8 cellular contexts compared by ENCODE assay signal in the genomic region with DNA sequence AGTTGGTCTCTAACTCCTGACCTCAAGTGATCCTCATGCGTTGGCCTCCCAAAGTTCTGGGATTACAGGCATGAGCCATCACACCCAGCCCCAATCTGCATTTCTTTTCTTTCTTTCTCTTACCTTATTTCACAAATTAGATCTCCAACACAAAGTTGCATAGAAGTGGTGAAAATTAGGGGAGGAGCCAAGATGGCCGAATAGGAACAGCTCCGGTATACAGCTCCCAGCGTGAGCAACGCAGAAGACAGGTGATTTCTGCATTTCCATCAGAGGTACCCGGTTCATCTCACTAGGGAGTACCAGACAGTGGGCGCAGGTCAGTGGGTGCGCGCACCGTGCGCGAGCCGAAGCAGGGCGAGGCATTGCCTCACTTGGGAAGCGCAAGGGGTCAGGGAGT.
DNase-seq lines count a peak whose midpoint lies in the region; ATAC-seq and TF ChIP-seq lines count a peak whose summit lies in the region.
"Not testable (repeated sequence)": the region's sequence is repeated elsewhere in the genome, so short reads cannot be mapped to it uniquely, and the experiment has no call there.

No MANE protein-coding gene starts in this region.

- not testable (repeated sequence) for H3K27ac ChIP-seq in H9 (ENCODE audit: insufficient read length, low read depth, low read length); HUES64 (ENCODE audit: low read depth, low read length); endodermal cell (ENCODE audit: low read depth, low read length)

- not testable (repeated sequence) for H3K23me2 ChIP-seq in H9 (ENCODE audit: insufficient read length, low read depth, low read length, poor library complexity, severe bottlenecking)

- not testable (repeated sequence) for H3K79me1 ChIP-seq in H9 (ENCODE audit: insufficient read depth, low read depth, low read length, poor library complexity, severe bottlenecking)

- H3K9me3 Mint-ChIP-seq in Caco-2 (ENCODE audit: unreplicated experiment); neural crest cell; type B pancreatic cell: not testable (repeated sequence)
- H3K9me3 Mint-ChIP-seq in H9: peaks cover 5 to 16% of the 10 kb centered on the region in 2 experiments; a peak in 2 of 5 replicates
- H3K9me3 Mint-ChIP-seq in WTC11: peaks cover 18% of the 10 kb centered on the region
- H3K9me3 Mint-ChIP-seq in endodermal cell: peaks cover 21% of the 10 kb centered on the region

- H3K27me3 Mint-ChIP-seq in Caco-2 (ENCODE audit: insufficient read depth, unreplicated experiment); H9 (ENCODE audit: low read depth); WTC11 (ENCODE audit: low read depth); endodermal cell (ENCODE audit: insufficient read depth); neural crest cell (ENCODE audit: low read depth); type B pancreatic cell: not testable (repeated sequence)

- H3K36me3 ChIP-seq in Caco-2 (ENCODE audit: control insufficient read depth, insufficient read depth, low read length); ES-I3 (ENCODE audit: insufficient read depth, low read length); HUES64 (ENCODE audit: insufficient read depth, low read length); endodermal cell (ENCODE audit: control insufficient read depth, insufficient read depth, low read length): not testable (repeated sequence)

- peak overlapping the region; percentile 12 for H3K4me2 ChIP-seq in H9 (ENCODE audit: insufficient read depth, insufficient read length, low read length)

- not testable (repeated sequence) for H3K4ac ChIP-seq in H9 (ENCODE audit: low read depth, low read length)

- H3K27me3 ChIP-seq in Caco-2 (replicated peaks; ENCODE audit: control insufficient read depth, insufficient read depth, low read length); H9 (ENCODE audit: insufficient read depth, low read length); HUES64 (ENCODE audit: insufficient read depth, low read length); endodermal cell (ENCODE audit: control insufficient read depth, insufficient read depth, low read length, poor library complexity, severe bottlenecking): not testable (repeated sequence)

- H2BK5ac ChIP-seq in H9 (ENCODE audit: insufficient read length, low read length): not testable (repeated sequence)

- not testable (repeated sequence) for ATAC-seq in WTC11

- not testable (repeated sequence) for H2BK120ac ChIP-seq in H9 (ENCODE audit: low read depth, low read length, poor library complexity, severe bottlenecking)

- not testable (repeated sequence) for TF ChIP-seq CTCF in Caco-2 (IDR thresholded peaks at IDR 0.05; ENCODE audit: insufficient read depth in 1 of 2, low read depth in 1 of 2, low read length in 1 of 2, severe bottlenecking in 1 of 2, unreplicated experiment in 1 of 2); H9 (conservative IDR thresholded peaks at IDR 0.05); WTC11 (IDR thresholded peaks at IDR 0.05); endodermal cell (conservative IDR thresholded peaks at IDR 0.05); neural crest cell (conservative IDR thresholded peaks at IDR 0.05); type B pancreatic cell (conservative IDR thresholded peaks at IDR 0.05)

- H3K18ac ChIP-seq in H9 (ENCODE audit: insufficient read length, low read depth, low read length): not testable (repeated sequence)

- not testable (repeated sequence) for H2BK20ac ChIP-seq in H9 (ENCODE audit: low read depth, low read length, poor library complexity, severe bottlenecking)

- H4K91ac ChIP-seq in H9 (ENCODE audit: insufficient read length, low read depth, low read length): not testable (repeated sequence)

- H3K4me3 ChIP-seq in Caco-2 (ENCODE audit: low read depth, low read length) (peak overlapping the region; percentile 42), HUES64 (ENCODE audit: low read length) (peak overlapping the region; percentile 35)
- not testable (repeated sequence) for H3K4me3 ChIP-seq in endodermal cell (ENCODE audit: low read length)

- DNase-seq in Caco-2: peak; percentile 18 to 45
- DNase-seq in H9; WTC11 (ENCODE audit: low spot score); endodermal cell; neural crest cell (ENCODE audit: low read depth, low spot score); type B pancreatic cell (ENCODE audit: extremely low spot score, unreplicated experiment): not testable (repeated sequence)

- H3K14ac ChIP-seq in H9 (ENCODE audit: insufficient read depth, low read length): not testable (repeated sequence)

- peak overlapping the region; percentile 40 for H2AFZ ChIP-seq in H9 (ENCODE audit: low read length)

- not testable (repeated sequence) for H4K5ac ChIP-seq in H9 (ENCODE audit: insufficient read length, low read depth, low read length)

- BruUV-seq in Caco-2 (replicated peaks; lab: Mats Ljungman, UMichigan): not testable (repeated sequence)

- POLR2A ChIA-PET in Caco-2 (lab: Charles Lee); WTC11 (lab: Charles Lee): not testable (repeated sequence)

- H3T11ph ChIP-seq in H9 (ENCODE audit: low read length): not testable (repeated sequence)

- CTCF ChIA-PET in Caco-2 (lab: Charles Lee) (interaction anchor here (0.7 kb wide), 1 partner anchor 139 kb away, joined by 4 read pairs; no protein-coding TSS in a partner anchor), WTC11 (lab: Charles Lee) (interaction anchor here (1.8 kb wide), 1 partner anchor 188 kb away, joined by 3 read pairs; no protein-coding TSS in a partner anchor)

- intact Hi-C loops in Caco-2 (cut with micrococcal nuclease; ENCODE audit: unreplicated experiment): loop anchor here (5.0 kb wide), 1 partner anchor 222 kb away; no protein-coding TSS in a partner anchor

- H3K23ac ChIP-seq in H9 (ENCODE audit: insufficient read length, low read depth, low read length): not testable (repeated sequence)

- H4K20me1 ChIP-seq in H9 (ENCODE audit: control insufficient read depth, insufficient read depth, insufficient read length): not testable (repeated sequence)

- not testable (repeated sequence) for H3K36me3 Mint-ChIP-seq in Caco-2 (ENCODE audit: insufficient read depth, unreplicated experiment); endodermal cell (ENCODE audit: low read depth); neural crest cell (ENCODE audit: low read depth); type B pancreatic cell
- peaks cover 0 to 18% (median 0%) of the 10 kb centered on the region in 3 experiments; a peak in 2 of 7 replicates for H3K36me3 Mint-ChIP-seq in H9 (ENCODE audit: insufficient read depth in 1 of 3, low read depth in 3 of 3)
- H3K36me3 Mint-ChIP-seq in WTC11: peaks cover 14% of the 10 kb centered on the region

- H3K9ac ChIP-seq in ES-I3 (ENCODE audit: low read depth, low read length): peak overlapping the region; percentile 68; the same call in 1 of the 2 replicates
- H3K9ac ChIP-seq in H9 (ENCODE audit: extremely low read depth, insufficient read length, low read length); HUES64 (ENCODE audit: low read depth, low read length); endodermal cell (ENCODE audit: extremely low read depth, low read length, poor library complexity, severe bottlenecking): not testable (repeated sequence)

- not testable (repeated sequence) for H3K56ac ChIP-seq in H9 (ENCODE audit: insufficient read length, low read depth, low read length)

- H3K27ac Mint-ChIP-seq in Caco-2 (ENCODE audit: unreplicated experiment) (peak overlapping the region; percentile 81), WTC11 (peak overlapping the region; percentile 57; the same call in 1 of the 2 replicates), endodermal cell (peak overlapping the region; percentile 85), neural crest cell (ENCODE audit: unreplicated experiment) (peak overlapping the region; percentile 27)
- H3K27ac Mint-ChIP-seq in H9, type B pancreatic cell: not testable (repeated sequence)

- not testable (repeated sequence) for H2AK5ac ChIP-seq in H9 (ENCODE audit: insufficient read length, low read length)

- not testable (repeated sequence) for H3K4me1 Mint-ChIP-seq in Caco-2 (ENCODE audit: low read depth, unreplicated experiment); H9; WTC11; endodermal cell; neural crest cell; type B pancreatic cell (ENCODE audit: unreplicated experiment)

- peak overlapping the region; percentile 85 for H3K4me3 Mint-ChIP-seq in Caco-2 (ENCODE audit: unreplicated experiment)
- peak overlapping the region; percentile 52 to 68; a peak in 4 of 5 replicates for H3K4me3 Mint-ChIP-seq in H9
- peak overlapping the region; percentile 75 for H3K4me3 Mint-ChIP-seq in WTC11
- peak overlapping the region; percentile 59 for H3K4me3 Mint-ChIP-seq in endodermal cell
- not testable (repeated sequence) for H3K4me3 Mint-ChIP-seq in neural crest cell
- peak overlapping the region; percentile 71 for H3K4me3 Mint-ChIP-seq in type B pancreatic cell

- not testable (repeated sequence) for H3K4me1 ChIP-seq in Caco-2; ES-I3 (ENCODE audit: insufficient read depth, low read length); H9 (ENCODE audit: insufficient read depth, low read length); HUES64 (ENCODE audit: insufficient read depth, low read length); endodermal cell (ENCODE audit: control insufficient read depth, insufficient read depth, low read length)

- not testable (repeated sequence) for H4K8ac ChIP-seq in H9 (replicated peaks; ENCODE audit: insufficient read length, low read depth, low read length)

- H3K79me2 ChIP-seq in H9 (ENCODE audit: insufficient read depth, low read length): not testable (repeated sequence)

- H2BK12ac ChIP-seq in H9 (ENCODE audit: insufficient read length, low read depth, low read length): not testable (repeated sequence)

- not testable (repeated sequence) for H3K9me3 ChIP-seq in Caco-2; ES-I3 (ENCODE audit: control insufficient read depth, insufficient read depth, low read length); H9 (ENCODE audit: control insufficient read depth, low read depth, low read length); HUES64 (ENCODE audit: insufficient read depth, low read depth, low read length); endodermal cell (ENCODE audit: control insufficient read depth, low read length)

- not testable (repeated sequence) for H2BK15ac ChIP-seq in H9 (ENCODE audit: low read depth, low read length)

- no CpG with 5 or more reads among the region's 15 CpGs for WGBS in H9 (ENCODE audit: extremely low coverage, insufficient read length, low lambda C conversion rate)
- WGBS in HUES64: 82% methylated on average over 15 of the region's 15 CpGs
- WGBS in endodermal cell (ENCODE audit: insufficient coverage in 1 of 2, insufficient read length in 1 of 2), 2 experiments: 93 to 95% methylated on average over 14 to 15 of the region's 15 CpGs
